In the genomic region with DNA sequence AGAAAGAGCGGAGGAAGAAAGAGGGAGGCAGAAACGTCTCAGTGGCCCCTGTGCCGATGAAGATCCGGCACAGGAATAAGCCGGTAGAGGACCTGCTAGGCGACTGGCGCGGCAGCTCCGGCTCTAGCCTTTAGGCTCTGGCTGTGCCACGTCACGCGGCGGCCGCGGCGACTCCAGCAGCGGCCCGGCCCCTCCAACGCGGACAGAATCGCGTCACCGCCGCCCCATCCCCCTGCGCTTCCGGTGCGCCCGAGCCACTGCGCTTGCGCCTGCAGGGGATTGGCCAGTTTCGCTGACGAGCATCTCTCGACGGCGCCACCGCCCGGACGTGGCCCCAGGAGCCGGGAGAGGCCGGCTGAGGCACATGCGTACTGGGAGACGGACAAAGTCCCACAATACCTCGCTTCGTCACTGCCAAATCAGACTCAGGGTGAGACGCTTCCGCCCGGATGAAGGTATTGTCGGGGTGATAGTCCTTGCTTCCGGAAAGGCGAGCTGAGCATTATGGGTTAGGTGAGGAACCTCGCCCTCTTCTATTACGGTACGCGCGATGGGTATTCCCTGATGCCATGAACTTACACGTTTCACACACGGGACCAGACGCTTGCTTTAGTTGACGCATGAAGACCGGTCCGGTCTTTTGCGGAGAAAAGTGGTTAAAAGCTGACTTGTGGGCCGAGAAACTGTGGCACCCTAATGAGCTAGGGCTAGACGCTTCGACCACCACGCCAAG, we compare ENCODE assay signal across 8 cellular contexts. TPM values are rescaled to one million over a fixed set of nuclear protein-coding genes. Genes with fewer than 3 reads are reported as not detected.
DNase-seq lines count a peak whose midpoint lies in the region; ATAC-seq, FAIRE-seq and TF ChIP-seq lines count a peak whose summit lies in the region.

A gene (minus strand): TSS at position 105 of the 733 bp plus-strand sequence. CDS start 204 bp downstream, outside the sequence.

- ATAC-seq in GM18907 (IDR thresholded peaks at IDR 0.05; ENCODE audit: unreplicated experiment) = peak; percentile 94
- ATAC-seq in HG03159 (IDR thresholded peaks at IDR 0.05; ENCODE audit: unreplicated experiment) = peak; percentile 93

- FAIRE-seq in bronchial epithelial cell (lab: Jason Lieb, UNC) = peak; percentile 36

- no peak for TF ChIP-seq CTCF in WI38 (IDR thresholded peaks at IDR 0.05; ENCODE audit: low read depth, low read length)
- peak; percentile 27 for TF ChIP-seq CTCF in bronchial epithelial cell (IDR thresholded peaks at IDR 0.05; ENCODE audit: insufficient read depth, low read length, severe bottlenecking)

- H3K27ac ChIP-seq in iPS-20b (ENCODE audit: low read length) (peak within 1 kb of the TSS; percentile 99), skin epidermis (peak within 1 kb of the TSS; percentile 73 to 99 (median 96))

- H3K4me3 ChIP-seq in WI38 (ENCODE audit: low read depth, low read length) (peak within 1 kb of the TSS; percentile 81), bronchial epithelial cell (ENCODE audit: low read depth, low read length) (peak within 1 kb of the TSS; percentile 99), iPS-20b (ENCODE audit: low read length) (peak within 1 kb of the TSS; percentile 100), skin epidermis (peak within 1 kb of the TSS; percentile 59 to 88 (median 79))

- peaks cover 15% of the 10 kb centered on the region for H3K4me1 ChIP-seq in iPS-20b (ENCODE audit: insufficient read depth, low read length)

- peak; percentile 100 for DNase-seq in AG08395 (ENCODE audit: low spot score)
- DNase-seq in NCI-H2227 treated with DMSO at 0.1 percent for 48 hours (lab: John Stamatoyannopoulos, UW) = peak; percentile 95
- DNase-seq in bronchial epithelial cell (ENCODE audit: low read depth) = peak; percentile 99

- H3K9me3 ChIP-seq in iPS-20b (ENCODE audit: insufficient read depth, low read depth, low read length) = no peaks in the 10 kb centered on the region

- peak within 1 kb of the TSS; percentile 100 for H3K9ac ChIP-seq in iPS-20b (ENCODE audit: low read depth, low read length)

- H3K27me3 ChIP-seq in bronchial epithelial cell (ENCODE audit: control insufficient read depth, insufficient read depth, low read length) (no peaks in the 10 kb centered on the region), iPS-20b (ENCODE audit: insufficient read depth, low read length) (no peaks in the 10 kb centered on the region)

- H3K36me3 ChIP-seq in bronchial epithelial cell (ENCODE audit: control insufficient read depth, insufficient read depth, low read length) = peaks cover 3% of the 10 kb centered on the region
- peaks cover 21% of the 10 kb centered on the region for H3K36me3 ChIP-seq in iPS-20b (ENCODE audit: insufficient read depth, low read depth, low read length)

RNA-seq across cellular contexts. Expression of the gene that starts here (rescaled TPM):
- 91.4 and 96.9 TPM in 2 replicates for total RNA-seq in bronchial epithelial cell

Comparison
In these comparisons a context has a peak if more than half of its experiments do, and no peak if none do; other contexts are left out.
1. Peak in every context shown above with its lines: DNase-seq, ATAC-seq, H3K4me3 ChIP-seq and H3K27ac ChIP-seq.